Comparison of ENCODE assay signal across 30 cellular contexts in genomic region chr17:78348055-78348745, GRCh38. TPM values are rescaled to one million over a fixed set of nuclear protein-coding genes. Genes with fewer than 3 reads are reported as not detected.
A peak's percentile ranks its signal among the peaks of the same experiment; 100 is the strongest.
DNase-seq lines count a peak whose midpoint lies in the region; ATAC-seq, FAIRE-seq and TF ChIP-seq lines count a peak whose summit lies in the region.
"Had no signal": no experiment of that assay in that cellular context is flagged by ENCODE, and none has a peak within 500 bp of the region (broad histone marks: within the 10 kb centered on the region; RNA-seq: fewer than 3 reads in every experiment).

No MANE protein-coding gene starts in this region.

- dilution Hi-C loops in IMR-90 (cut with HindIII; ENCODE audit: low sequenced_read_pairs, unreplicated experiment), result no loop called here

- POLR2A ChIA-PET in IMR-90 (lab: Charles Lee; ENCODE audit: unreplicated experiment), result no interaction called here
- POLR2A ChIA-PET in H1 (lab: Charles Lee; ENCODE audit: partially characterized antibody), result interaction anchor here (0.8 to 1.5 kb wide), 4 partner anchors 12 to 42 kb away, joined by 3 to 5 read pairs (median 4); partner anchors contain the start of gene SOCS3

- H3K27me3 ChIP-seq in IMR-90 (ENCODE audit: control insufficient read depth, insufficient read depth, low read length), result no peaks in the 10 kb centered on the region
- H3K27me3 ChIP-seq in H1 (replicated peaks in 1 of 4; ENCODE audit: control insufficient read depth in 3 of 4, extremely low read depth in 1 of 4, insufficient read depth in 3 of 4, low read length in 3 of 4), result no peaks in the 10 kb centered on the region
- peaks cover 41% of the 10 kb centered on the region for H3K27me3 ChIP-seq in neural progenitor cell
- H3K27me3 ChIP-seq: BE2C, breast epithelium, heart right ventricle had no signal

- peak overlapping the region; percentile 14 for H2BK20ac ChIP-seq in IMR-90 (ENCODE audit: low read depth, low read length)
- no peak overlapping the region for H2BK20ac ChIP-seq in H1 (ENCODE audit: low read length)

- H3K27ac ChIP-seq in IMR-90 (ENCODE audit: insufficient read depth, low read length), result no peak overlapping the region
- no peak overlapping the region for H3K27ac ChIP-seq in H1 (ENCODE audit: low read depth, low read length)
- no peak overlapping the region for H3K27ac ChIP-seq in neural progenitor cell
- H3K27ac ChIP-seq: breast epithelium had no signal

- peak overlapping the region; percentile 40 for H3K27ac Mint-ChIP-seq in activated T-cell treated with anti-CD3 and anti-CD28 coated beads, Interleukin-2, amount 50 U/mL, for 24 hours
- H3K27ac Mint-ChIP-seq in neural progenitor cell (peak overlapping the region; percentile 15), osteocyte (ENCODE audit: unreplicated experiment) (no peak overlapping the region)
- H3K27ac Mint-ChIP-seq: activated naive CD4-positive, alpha-beta T cell treated with anti-CD3 and anti-CD28 coated beads, Interleukin-2, amount 10 ng/mL, durations not matched to agents 7 days and 5 days had no signal

- H3K36me3 ChIP-seq in IMR-90 (ENCODE audit: control insufficient read depth, insufficient read depth, low read length) (no peaks in the 10 kb centered on the region), H1 (ENCODE audit: control insufficient read depth in 2 of 4, insufficient read depth in 4 of 4, low read length in 3 of 4) (no peaks in the 10 kb centered on the region), neural progenitor cell (no peaks in the 10 kb centered on the region)
- H3K36me3 ChIP-seq: BE2C, breast epithelium, HAP-1, heart right ventricle had no signal

- CTCF ChIA-PET in IMR-90 (lab: Yijun Ruan, JAX) (no interaction called here), H1 (lab: Charles Lee; ENCODE audit: partially characterized antibody) (interaction anchor here (0.6 to 2.5 kb wide), 8 partner anchors 9 to 93 kb away, joined by 3 to 9 read pairs (median 4); no protein-coding TSS in a partner anchor)

- H3K9me1 ChIP-seq in IMR-90 (ENCODE audit: insufficient read depth, low read length), result peaks cover 28% of the 10 kb centered on the region

- no peak for FAIRE-seq in H1 (lab: Jason Lieb, UNC)
- FAIRE-seq: A549, G401.6, HTR-8/SVneo, RCC 7860 had no signal

- 100% methylated on average over 1 of the region's 7 CpGs; no CpG with 5 or more reads in 1 of the 2 experiments for WGBS in IMR-90 (ENCODE audit: extremely low coverage in 2 of 2, insufficient read length in 1 of 2), 2 experiments
- 82% methylated on average over 7 of the region's 7 CpGs; no CpG with 5 or more reads in 1 of the 2 experiments for WGBS in H1 (ENCODE audit: extremely low coverage in 1 of 2, insufficient coverage in 1 of 2, insufficient read length in 1 of 2, insufficient replicate concordance in 2 of 2, low coverage in 1 of 2, low lambda C conversion rate in 2 of 2, missing lambda C conversion rate in 1 of 2), 2 experiments

- H4K20me1 ChIP-seq in IMR-90 (ENCODE audit: insufficient read depth, low read length) (peaks cover 4% of the 10 kb centered on the region), H1 (replicated peaks in 1 of 2; ENCODE audit: control insufficient read depth in 1 of 2, insufficient read depth in 2 of 2, low read length in 2 of 2) (no peaks in the 10 kb centered on the region), neural progenitor cell (ENCODE audit: low read depth) (peaks cover 14% of the 10 kb centered on the region)

- BruUV-seq in IMR-90 (replicated peaks; lab: Mats Ljungman, UMichigan), result no TSS peak

- H3K56ac ChIP-seq in IMR-90 (ENCODE audit: extremely low read depth, insufficient read depth, low read length), result no peak overlapping the region
- H3K56ac ChIP-seq in H1 (replicated peaks; ENCODE audit: insufficient read length, low read depth, low read length), result no peak overlapping the region

- H3K4me2 ChIP-seq in IMR-90 (ENCODE audit: low read depth, low read length) (no peak overlapping the region), H1 (ENCODE audit: insufficient read depth in 1 of 2, low read depth in 2 of 2, low read length in 2 of 2) (no peak overlapping the region), neural progenitor cell (no peak overlapping the region)
- H3K4me2 ChIP-seq: A549 had no signal

- peaks cover 19% of the 10 kb centered on the region for H3K4me1 ChIP-seq in IMR-90 (ENCODE audit: control insufficient read depth, insufficient read depth, low read length)
- peaks cover 7 to 19% (median 17%) of the 10 kb centered on the region in 4 experiments for H3K4me1 ChIP-seq in H1 (replicated peaks in 1 of 4; ENCODE audit: control insufficient read depth in 3 of 4, insufficient read depth in 4 of 4, low read length in 3 of 4)
- peaks cover 19% of the 10 kb centered on the region for H3K4me1 ChIP-seq in neural progenitor cell

- H3K23ac ChIP-seq in IMR-90 (ENCODE audit: low read depth, low read length) (no peak overlapping the region), H1 (ENCODE audit: insufficient read length) (no peak overlapping the region)

- no peak overlapping the region for H3K14ac ChIP-seq in IMR-90 (replicated peaks; ENCODE audit: low read depth, low read length)
- H3K14ac ChIP-seq in H1 (ENCODE audit: insufficient read length), result no peak overlapping the region

- no peak overlapping the region for H2AFZ ChIP-seq in IMR-90 (replicated peaks; ENCODE audit: low read length, poor library complexity)
- H2AFZ ChIP-seq in H1 (ENCODE audit: low read length), result no peak overlapping the region
- H2AFZ ChIP-seq in neural progenitor cell (replicated peaks), result no peak overlapping the region

- DNase-seq in activated T-cell treated with anti-CD3 and anti-CD28 coated beads, Interleukin-2, amount 50 U/mL, for 24 hours, result no peak
- DNase-seq in activated T-cell treated with anti-CD3 and anti-CD28 coated beads, Interleukin-2, amount 50 U/mL, for 48 hours, result no peak
- DNase-seq in IMR-90 (no peak), H1 (ENCODE audit: low read depth in 1 of 2, low spot score in 2 of 2) (no peak), neural progenitor cell (ENCODE audit: low spot score) (no peak), Ammon's horn (ENCODE audit: low spot score) (no peak), GM10266 (ENCODE audit: extremely low spot score) (no peak), osteocyte (ENCODE audit: extremely low spot score, unreplicated experiment) (no peak)
- DNase-seq: activated naive CD4-positive, alpha-beta T cell treated with anti-CD3 and anti-CD28 coated beads, Interleukin-2, amount 10 ng/mL, durations not matched to agents 7 days and 5 days; activated T-cell treated with anti-CD3 and anti-CD28 coated beads, Interleukin-2, amount 50 U/mL, for 1 hour; BE2C; DMS53; effector CD8-positive, alpha-beta T cell; erythroblast; heart right ventricle; NCI-H1417 treated with DMSO at 0.1 percent for 48 hours; NCI-H2081; NCI-H226; NCI-H69; retina; SIG-M5; SW 1271; trophoblast cell had no signal

- H3K27me3 Mint-ChIP-seq in activated T-cell treated with anti-CD3 and anti-CD28 coated beads, Interleukin-2, amount 50 U/mL, for 24 hours, result no peaks in the 10 kb centered on the region
- peaks cover 7% of the 10 kb centered on the region for H3K27me3 Mint-ChIP-seq in neural progenitor cell (ENCODE audit: insufficient read depth, low read depth)
- H3K27me3 Mint-ChIP-seq in osteocyte (ENCODE audit: unreplicated experiment), result no peaks in the 10 kb centered on the region

- H3K36me3 Mint-ChIP-seq in activated T-cell treated with anti-CD3 and anti-CD28 coated beads, Interleukin-2, amount 50 U/mL, for 24 hours (ENCODE audit: low read depth), result peaks cover under 1% of the 10 kb centered on the region
- H3K36me3 Mint-ChIP-seq in neural progenitor cell, result no peaks in the 10 kb centered on the region
- H3K36me3 Mint-ChIP-seq in osteocyte (ENCODE audit: unreplicated experiment), result no peaks in the 10 kb centered on the region
- H3K36me3 Mint-ChIP-seq: activated naive CD4-positive, alpha-beta T cell treated with anti-CD3 and anti-CD28 coated beads, Interleukin-2, amount 10 ng/mL, durations not matched to agents 7 days and 5 days had no signal

- H3K79me1 ChIP-seq in IMR-90 (ENCODE audit: low read depth in 1 of 2, low read length in 2 of 2) (peaks cover 0 to 22% of the 10 kb centered on the region in 2 experiments; a peak in 2 of 4 replicates), H1 (ENCODE audit: low read depth, low read length) (no peaks in the 10 kb centered on the region)

- no peak overlapping the region for H2BK5ac ChIP-seq in IMR-90 (ENCODE audit: low read depth, low read length, poor library complexity, severe bottlenecking)
- no peak overlapping the region for H2BK5ac ChIP-seq in H1 (ENCODE audit: low read depth, low read length)

- H2AK5ac ChIP-seq in IMR-90 (ENCODE audit: low read depth, low read length) (peak overlapping the region; percentile 72; the same call in 1 of the 2 replicates), H1 (ENCODE audit: low read depth, low read length) (no peak overlapping the region)

- no peak overlapping the region for H2BK15ac ChIP-seq in IMR-90 (ENCODE audit: low read depth, low read length)
- H2BK15ac ChIP-seq in H1 (ENCODE audit: low read length), result 0 out of 2 replicates have a peak overlapping the region, but pooled peaks have one; percentile 63

- no peak overlapping the region for H3K4me3 Mint-ChIP-seq in activated T-cell treated with anti-CD3 and anti-CD28 coated beads, Interleukin-2, amount 50 U/mL, for 24 hours
- H3K4me3 Mint-ChIP-seq in neural progenitor cell (no peak overlapping the region), osteocyte (ENCODE audit: unreplicated experiment) (no peak overlapping the region)
- H3K4me3 Mint-ChIP-seq: activated naive CD4-positive, alpha-beta T cell treated with anti-CD3 and anti-CD28 coated beads, Interleukin-2, amount 10 ng/mL, durations not matched to agents 7 days and 5 days had no signal

- H4K5ac ChIP-seq in IMR-90 (ENCODE audit: low read depth, low read length), result no peak overlapping the region
- no peak overlapping the region for H4K5ac ChIP-seq in H1 (ENCODE audit: insufficient read length, low read depth, low read length)

- no peak overlapping the region for H4K8ac ChIP-seq in IMR-90 (ENCODE audit: low read depth in 2 of 2, low read length in 2 of 2)
- no peak overlapping the region for H4K8ac ChIP-seq in H1 (ENCODE audit: extremely low read depth, insufficient read depth, low read length)

- H3K4me1 Mint-ChIP-seq in activated T-cell treated with anti-CD3 and anti-CD28 coated beads, Interleukin-2, amount 50 U/mL, for 24 hours (ENCODE audit: low read depth), result peaks cover 79% of the 10 kb centered on the region
- H3K4me1 Mint-ChIP-seq in neural progenitor cell (peaks cover 28% of the 10 kb centered on the region), osteocyte (ENCODE audit: unreplicated experiment) (peaks cover 52% of the 10 kb centered on the region)

- peak overlapping the region; percentile 58 for H2AK9ac ChIP-seq in IMR-90 (replicated peaks; ENCODE audit: low read depth, low read length, poor library complexity)

- no peaks in the 10 kb centered on the region for H3K9me3 Mint-ChIP-seq in activated T-cell treated with anti-CD3 and anti-CD28 coated beads, Interleukin-2, amount 50 U/mL, for 24 hours
- H3K9me3 Mint-ChIP-seq in neural progenitor cell, result no peaks in the 10 kb centered on the region
- H3K9me3 Mint-ChIP-seq in osteocyte (ENCODE audit: unreplicated experiment), result no peaks in the 10 kb centered on the region
- H3K9me3 Mint-ChIP-seq: activated naive CD4-positive, alpha-beta T cell treated with anti-CD3 and anti-CD28 coated beads, Interleukin-2, amount 10 ng/mL, durations not matched to agents 7 days and 5 days had no signal

- in situ Hi-C loops in IMR-90 (cut with MboI; ENCODE audit: low sequenced_read_pairs), result no loop called here

- peak overlapping the region; percentile 18; the same call in 1 of the 2 replicates for H2BK12ac ChIP-seq in H1 (ENCODE audit: low read depth, low read length)

- no peak overlapping the region; the same call in 1 of the 2 replicates for H2BK120ac ChIP-seq in IMR-90 (ENCODE audit: low read depth, low read length)
- no peak overlapping the region for H2BK120ac ChIP-seq in H1 (replicated peaks; ENCODE audit: low read depth, low read length)

- no peak for ATAC-seq in IMR-90 (ENCODE audit: low read depth)
- ATAC-seq: A549, heart right ventricle had no signal

- H3K23me2 ChIP-seq in H1 (ENCODE audit: low read depth, low read length), result peaks cover 2% of the 10 kb centered on the region; the same call in 1 of the 2 replicates

- H3K79me2 ChIP-seq in H1 (ENCODE audit: control insufficient read depth in 1 of 2, insufficient read depth in 2 of 2, low read length in 2 of 2), result no peaks in the 10 kb centered on the region
- no peaks in the 10 kb centered on the region for H3K79me2 ChIP-seq in neural progenitor cell (ENCODE audit: low read depth)

- no peak for TF ChIP-seq EP300 in H1 (IDR thresholded peaks at IDR 0.05; ENCODE audit: borderline replicate concordance in 1 of 2, low read depth in 2 of 2, low read length in 2 of 2)

- intact Hi-C loops in IMR-90 (cut with micrococcal nuclease), result no loop called here

- no peak for TF ChIP-seq POLR2A in IMR-90 (IDR thresholded peaks at IDR 0.05; ENCODE audit: low read depth, low read length)
- TF ChIP-seq POLR2A in H1 (IDR thresholded peaks at IDR 0.05; ENCODE audit: control extremely low read depth in 1 of 2, low read depth in 2 of 2, low read length in 2 of 2), result no peak

- H3K9ac ChIP-seq in IMR-90 (ENCODE audit: low read depth, low read length) (no peak overlapping the region), H1 (replicated peaks in 1 of 4; ENCODE audit: extremely low read depth in 1 of 4, low read depth in 3 of 4, low read length in 3 of 4) (no peak overlapping the region), neural progenitor cell (no peak overlapping the region)

- H3K9me3 ChIP-seq in IMR-90 (ENCODE audit: control insufficient read depth, insufficient read depth, low read length), result no peaks in the 10 kb centered on the region
- no peaks in the 10 kb centered on the region for H3K9me3 ChIP-seq in H1 (ENCODE audit: insufficient read depth in 2 of 2, low read depth in 1 of 2, low read length in 1 of 2)
- H3K9me3 ChIP-seq in neural progenitor cell (ENCODE audit: low read depth), result no peaks in the 10 kb centered on the region
- H3K9me3 ChIP-seq: A549, BE2C, breast epithelium, HAP-1, heart right ventricle had no signal

- peak overlapping the region; percentile 8; the same call in 1 of the 2 replicates for H4K91ac ChIP-seq in IMR-90 (ENCODE audit: insufficient read depth, low read depth, low read length)
- no peak overlapping the region for H4K91ac ChIP-seq in H1 (replicated peaks; ENCODE audit: insufficient read length, low read length)

- H3F3A ChIP-seq in neural progenitor cell (ENCODE audit: low read depth), result peaks cover 27% of the 10 kb centered on the region

- TF ChIP-seq RAD21 in IMR-90 (IDR thresholded peaks at IDR 0.05; ENCODE audit: low read length) (no peak), H1 (IDR thresholded peaks at IDR 0.05 in 1 of 2, conservative IDR thresholded peaks at IDR 0.05 in 1 of 2; ENCODE audit: low read depth in 2 of 2, low read length in 2 of 2) (no peak)

- H3K4ac ChIP-seq in IMR-90 (ENCODE audit: low read depth, low read length) (peak overlapping the region; percentile 27; the same call in 1 of the 2 replicates), H1 (replicated peaks; ENCODE audit: insufficient read length, low read depth, low read length) (no peak overlapping the region)

- H3K4me3 ChIP-seq in IMR-90 (ENCODE audit: insufficient read depth, low read depth, low read length), result no peak overlapping the region
- no peak overlapping the region for H3K4me3 ChIP-seq in H1 (ENCODE audit: extremely low read depth in 1 of 4, insufficient read depth in 2 of 4, low read depth in 3 of 4, low read length in 4 of 4)
- H3K4me3 ChIP-seq in neural progenitor cell, result no peak overlapping the region
- H3K4me3 ChIP-seq: A549, breast epithelium, HAP-1, heart right ventricle, skin epidermis had no signal

- TF ChIP-seq CTCF in IMR-90 (conservative IDR thresholded peaks at IDR 0.05; ENCODE audit: low read depth, low read length) (no peak), H1 (IDR thresholded peaks at IDR 0.05; ENCODE audit: control extremely low read depth in 1 of 3, insufficient read depth in 1 of 3, low read depth in 1 of 3, low read length in 3 of 3) (no peak), neural progenitor cell (IDR thresholded peaks at IDR 0.05) (no peak), GM10266 (IDR thresholded peaks at IDR 0.05; ENCODE audit: control insufficient read depth, insufficient read depth, low read depth, missing control alignments) (no peak), osteocyte (IDR thresholded peaks at IDR 0.05) (no peak)

- H3K18ac ChIP-seq in IMR-90 (ENCODE audit: low read depth, low read length) (no peak overlapping the region), H1 (ENCODE audit: extremely low read depth, low read length) (no peak overlapping the region)

RNA-seq across cellular contexts. Expression of gene SOCS3, which starts 11.7 kb away (rescaled TPM):
- total RNA-seq in IMR-90 (2012; rRNA removed) (19.7 and 19.9 TPM in 2 replicates), neural progenitor cell (ENCODE audit: low replicate concordance) (7.5 and 16.7 TPM in 2 replicates), osteocyte (79.1 and 86.4 TPM in 2 replicates)
- polyA plus RNA-seq in IMR-90 (2012; rRNA removed) (18.3 and 19.2 TPM in 2 replicates), H1 (2011; rRNA removed) (10.1 and 15.2 TPM in 2 replicates)
- polyA plus RNA-seq in IMR-90 (2012; cell fraction: cytosol; rRNA removed), result 29.0 and 102 TPM in 2 replicates
- polyA plus RNA-seq in IMR-90 (2012; cell fraction: nucleus; rRNA removed; ENCODE audit: low replicate concordance), result 163 and 202 TPM in 2 replicates
- total RNA-seq in H1 (2021; fragmentation: NEBNext Ultra II Directional; extraction: Animal tissue kit (Norgen Biotek cat#: 25700)), result 47.9 and 49.4 TPM in 2 replicates
- polyA plus RNA-seq in H1 (2011; cell fraction: cytosol; rRNA removed), result 13.5 TPM
- 33.4 TPM for polyA plus RNA-seq in H1 (2011; cell fraction: nucleus; rRNA removed)
- polyA plus RNA-seq in H1 (2012, experiment 1 of 2), result 13.7 to 17.9 TPM (median 15.6 TPM) in 4 replicates
- 21.7 TPM for polyA plus RNA-seq in H1 (2012, experiment 2 of 2)
- 28.0 TPM for polyA plus RNA-seq in H1 (2013, experiment 1 of 2)
- polyA plus RNA-seq in H1 (2013, experiment 2 of 2), result 27.0 TPM
- polyA minus RNA-seq in H1 (2011; rRNA and poly(A)+ RNA removed), result 7.3 and 11.0 TPM in 2 replicates
- 17.7 TPM for polyA minus RNA-seq in H1 (2011; cell fraction: cytosol; rRNA and poly(A)+ RNA removed)
- 14.3 TPM for polyA minus RNA-seq in H1 (2011; cell fraction: nucleus; rRNA and poly(A)+ RNA removed)

RNA-seq across cellular contexts. Expression of gene PGS1, which starts 30.2 kb away (rescaled TPM):
- 14.4 and 18.5 TPM in 2 replicates for total RNA-seq in IMR-90 (2012; rRNA removed)
- 35.5 and 43.2 TPM in 2 replicates for polyA plus RNA-seq in IMR-90 (2012; rRNA removed)
- polyA plus RNA-seq in IMR-90 (2012; cell fraction: cytosol; rRNA removed), result 26.3 and 45.8 TPM in 2 replicates
- 189 and 191 TPM in 2 replicates for polyA plus RNA-seq in IMR-90 (2012; cell fraction: nucleus; rRNA removed; ENCODE audit: low replicate concordance)
- 56.7 and 60.0 TPM in 2 replicates for total RNA-seq in H1 (2021; fragmentation: NEBNext Ultra II Directional; extraction: Animal tissue kit (Norgen Biotek cat#: 25700))
- 46.7 and 69.3 TPM in 2 replicates for polyA plus RNA-seq in H1 (2011; rRNA removed)
- 69.5 TPM for polyA plus RNA-seq in H1 (2011; cell fraction: cytosol; rRNA removed)
- polyA plus RNA-seq in H1 (2011; cell fraction: nucleus; rRNA removed), result 180 TPM
- 38.8 to 53.2 TPM (median 48.6 TPM) in 4 replicates for polyA plus RNA-seq in H1 (2012, experiment 1 of 2)
- 42.4 TPM for polyA plus RNA-seq in H1 (2012, experiment 2 of 2)
- polyA plus RNA-seq in H1 (2013, experiment 1 of 2), result 34.5 TPM
- 33.4 TPM for polyA plus RNA-seq in H1 (2013, experiment 2 of 2)
- polyA minus RNA-seq in H1 (2011; rRNA and poly(A)+ RNA removed), result 49.7 and 65.7 TPM in 2 replicates
- 37.5 TPM for polyA minus RNA-seq in H1 (2011; cell fraction: cytosol; rRNA and poly(A)+ RNA removed)
- 62.2 TPM for polyA minus RNA-seq in H1 (2011; cell fraction: nucleus; rRNA and poly(A)+ RNA removed)
- total RNA-seq in neural progenitor cell (ENCODE audit: low replicate concordance), result 45.2 and 65.7 TPM in 2 replicates
- 52.7 and 53.0 TPM in 2 replicates for total RNA-seq in osteocyte
